Comparison of ENCODE assay signal across 8 cellular contexts in the genomic region with DNA sequence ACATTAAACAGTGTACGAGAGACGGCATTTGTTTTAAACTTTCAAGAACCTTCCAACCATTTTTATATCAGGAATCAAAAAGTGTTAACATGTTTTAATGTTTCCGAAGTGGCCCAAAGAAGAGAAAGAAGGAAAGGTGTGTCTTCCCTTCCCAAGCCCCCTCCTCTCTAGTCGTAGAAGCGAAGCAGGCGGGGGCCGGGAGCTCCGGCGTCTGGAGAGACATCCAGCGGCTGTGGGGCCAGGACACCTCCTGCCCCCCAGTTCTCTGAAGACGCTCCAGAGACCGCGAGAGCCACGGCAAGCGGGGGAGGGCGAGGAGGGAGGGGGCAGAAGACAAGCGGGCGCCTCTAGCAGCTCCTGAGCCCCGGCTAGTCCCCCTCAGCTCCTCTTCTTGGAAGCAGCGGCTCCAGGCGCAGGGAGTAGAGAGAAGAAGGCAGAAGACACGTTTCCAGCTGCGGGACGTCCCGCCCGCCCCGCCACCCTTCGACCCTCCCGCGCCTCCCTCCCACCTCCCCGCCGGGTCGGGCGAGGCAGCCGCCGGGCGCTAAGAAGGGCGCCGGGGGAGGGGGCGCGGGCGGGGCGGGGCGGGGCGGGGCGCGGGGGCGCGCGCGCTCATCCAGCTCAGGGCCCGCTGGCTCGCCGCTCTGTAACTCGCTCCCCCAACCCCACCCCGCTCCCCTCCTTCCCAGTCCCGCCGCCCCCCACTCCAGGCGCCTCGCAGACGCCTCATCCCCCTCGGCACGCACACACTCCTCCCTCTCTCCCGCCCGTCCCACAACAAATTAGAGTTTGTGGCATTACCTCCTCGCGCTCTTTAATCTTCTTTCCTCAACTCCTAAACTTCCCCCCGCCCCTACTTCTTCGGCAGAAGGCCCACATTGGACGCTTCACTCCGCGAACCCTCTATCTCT. TPM values are rescaled to one million over a fixed set of nuclear protein-coding genes. Genes with fewer than 3 reads are reported as not detected.
DNase-seq lines count a peak whose midpoint lies in the region; ATAC-seq, FAIRE-seq and TF ChIP-seq lines count a peak whose summit lies in the region.

A gene (minus strand): TSS at position 871 of the 911 bp plus-strand sequence.

- no peak within 1 kb of the TSS for H3K23ac ChIP-seq in mesendoderm (ENCODE audit: low read length)

- peaks cover 0 to 4% of the 10 kb centered on the region in 2 donors for H3K9me3 Mint-ChIP-seq in effector memory CD8-positive, alpha-beta T cell

- H3K79me1 ChIP-seq in mesendoderm (ENCODE audit: low read length) = no peaks in the 10 kb centered on the region

- H3K4ac ChIP-seq in mesendoderm (ENCODE audit: low read depth, low read length) = peak within 1 kb of the TSS; percentile 81

- H3K4me1 Mint-ChIP-seq in effector memory CD8-positive, alpha-beta T cell (ENCODE audit: low read depth in 2 of 2) = peaks cover 6 to 24% of the 10 kb centered on the region in 2 donors

- H4K8ac ChIP-seq in mesendoderm (ENCODE audit: low read depth, low read length) = peak within 1 kb of the TSS; percentile 28

- H3K36me3 ChIP-seq in mesendoderm (ENCODE audit: control insufficient read depth, insufficient read depth, low read length) = no peaks in the 10 kb centered on the region

- H3K4me3 ChIP-seq in A549 (peak within 1 kb of the TSS; percentile 78), mesendoderm (ENCODE audit: low read length) (peak within 1 kb of the TSS; percentile 74)

- DNase-seq in A549 (ENCODE audit: low read depth in 1 of 2, low spot score in 1 of 2) = peak; percentile 27 to 80
- peak; percentile 84 for DNase-seq in NCI-H69 (lab: John Stamatoyannopoulos, UW)
- DNase-seq in activated CD8-positive, alpha-beta memory T cell treated with anti-CD3 and anti-CD28 coated beads for 4 hours (ENCODE audit: low read depth in 2 of 2) = peak; percentile 38 to 53
- peak; percentile 58 to 74 (median 62) for DNase-seq in effector memory CD8-positive, alpha-beta T cell
- DNase-seq in mesendoderm = peak; percentile 84
- DNase-seq in stimulated activated CD8-positive, alpha-beta memory T cell treated with anti-CD3 and anti-CD28 coated beads, Interleukin-15, amount 100 ng/mL, for 4 hours (ENCODE audit: low read depth in 2 of 2) = peak; percentile 47 to 54

- peak within 1 kb of the TSS; percentile 82 for H3K9ac ChIP-seq in mesendoderm (ENCODE audit: low read length)

- H3K4me1 ChIP-seq in A549 = peaks cover 14% of the 10 kb centered on the region
- no peaks in the 10 kb centered on the region for H3K4me1 ChIP-seq in mesendoderm (ENCODE audit: control insufficient read depth, low read depth, low read length)

- H3K4me3 Mint-ChIP-seq in effector memory CD8-positive, alpha-beta T cell = peak within 1 kb of the TSS; percentile 85 to 93

- WGBS in A549 (ENCODE audit: missing lambda C conversion rate) = under 1% methylated on average over 25 of the region's 72 CpGs
- WGBS in mesendoderm (ENCODE audit: extremely low coverage, insufficient coverage, low lambda C conversion rate) = no CpG with 5 or more reads among the region's 72 CpGs

- H3K56ac ChIP-seq in mesendoderm (ENCODE audit: low read length) = peak within 1 kb of the TSS; percentile 95

- H3K27me3 Mint-ChIP-seq in effector memory CD8-positive, alpha-beta T cell = no peaks in the 10 kb centered on the region

- H3K27ac ChIP-seq in A549 (peak within 1 kb of the TSS; percentile 87 to 97), mesendoderm (ENCODE audit: low read depth, low read length) (peak within 1 kb of the TSS; percentile 83)

- TF ChIP-seq POLR2A in A549 (IDR thresholded peaks at IDR 0.05; ENCODE audit: low read length) = peak; percentile 45; the same call in 1 of the 2 replicates

- POLR2A ChIA-PET in A549 (lab: Yijun Ruan, JAX) = interaction anchor here (0.6 to 2.2 kb wide), 16 partner anchors 12 to 658 kb away, joined by 3 to 13 read pairs (median 4); no protein-coding TSS in a partner anchor

- CTCF ChIA-PET in A549 (lab: Yijun Ruan, JAX) = interaction anchor here (0.6 to 3.5 kb wide), 6 partner anchors 11 to 668 kb away, joined by 3 to 13 read pairs (median 3); no protein-coding TSS in a partner anchor

- H3K79me2 ChIP-seq in mesendoderm (ENCODE audit: control insufficient read depth, insufficient read depth, low read length) = no peaks in the 10 kb centered on the region

- TF ChIP-seq RAD21 in A549 (conservative IDR thresholded peaks at IDR 0.05 in 1 of 2, IDR thresholded peaks at IDR 0.05 in 1 of 2) = no peak

- peak within 1 kb of the TSS; percentile 75 for H2BK120ac ChIP-seq in mesendoderm (ENCODE audit: low read depth, low read length)

- H3K4me2 ChIP-seq in A549 = peak within 1 kb of the TSS; percentile 88
- peak within 1 kb of the TSS; percentile 70 for H3K4me2 ChIP-seq in mesendoderm (ENCODE audit: low read length)

- H2AK5ac ChIP-seq in mesendoderm (ENCODE audit: low read length) = no peak within 1 kb of the TSS

- no peak for TF ChIP-seq CTCF in A549 (IDR thresholded peaks at IDR 0.05)

- no peak for FAIRE-seq in A549 (lab: Jason Lieb, UNC)

- H3K27me3 ChIP-seq in mesendoderm (ENCODE audit: insufficient read depth, low read length, poor library complexity) = no peaks in the 10 kb centered on the region

- H2BK5ac ChIP-seq in mesendoderm (ENCODE audit: low read length) = peak within 1 kb of the TSS; percentile 55

- H3K9me3 ChIP-seq in A549 = no peaks in the 10 kb centered on the region

- no peak for TF ChIP-seq EP300 in A549 (IDR thresholded peaks at IDR 0.05)

- ATAC-seq in A549 (peak; percentile 47 to 67), GM18868 (IDR thresholded peaks at IDR 0.05; ENCODE audit: unreplicated experiment) (peak; percentile 31), HG03135 (IDR thresholded peaks at IDR 0.05; ENCODE audit: unreplicated experiment) (peak; percentile 28)
- peak; percentile 20 for ATAC-seq in effector memory CD8-positive, alpha-beta T cell (replicated peaks)

- H2BK15ac ChIP-seq in mesendoderm (replicated peaks; ENCODE audit: low read depth) = no peak within 1 kb of the TSS

- H4K5ac ChIP-seq in mesendoderm (ENCODE audit: low read length) = no peak within 1 kb of the TSS

- H3K18ac ChIP-seq in mesendoderm (ENCODE audit: low read length) = peak within 1 kb of the TSS; percentile 91

- peak within 1 kb of the TSS; percentile 94 to 97 for H3K27ac Mint-ChIP-seq in effector memory CD8-positive, alpha-beta T cell

- H3K36me3 Mint-ChIP-seq in effector memory CD8-positive, alpha-beta T cell (ENCODE audit: insufficient read depth) = peaks cover 27% of the 10 kb centered on the region

TF ChIP-seq in A549, 52 proteins besides CTCF, POLR2A, EP300 and RAD21:
- TF ChIP-seq JUN (IDR thresholded peaks at IDR 0.05) (peak; percentile 27 to 52; a peak in 1 of 5 replicates), TFCP2L1 (CRISPR knock-in tag; IDR thresholded peaks at IDR 0.05) (0 out of 2 replicates have a peak, but pooled peaks have one; percentile 12), ZNF302 (CRISPR knock-in tag; IDR thresholded peaks at IDR 0.05) (no peak), PHF8 (IDR thresholded peaks at IDR 0.05; ENCODE audit: borderline replicate concordance, low read depth) (peak; percentile 42; the same call in 1 of the 2 replicates), SREBF2 (IDR thresholded peaks at IDR 0.05) (no peak), MAZ (IDR thresholded peaks at IDR 0.05; ENCODE audit: borderline replicate concordance, low read depth, low read length) (peak; percentile 85; the same call in 1 of the 2 replicates), CHD2 (IDR thresholded peaks at IDR 0.05; ENCODE audit: low read length, partially characterized antibody) (peak; percentile 83), RARB (CRISPR knock-in tag; IDR thresholded peaks at IDR 0.05) (peak; percentile 54; the same call in 1 of the 2 replicates), CBX8 (IDR thresholded peaks at IDR 0.05) (no peak)
- TF ChIP-seq, protein P1, sequence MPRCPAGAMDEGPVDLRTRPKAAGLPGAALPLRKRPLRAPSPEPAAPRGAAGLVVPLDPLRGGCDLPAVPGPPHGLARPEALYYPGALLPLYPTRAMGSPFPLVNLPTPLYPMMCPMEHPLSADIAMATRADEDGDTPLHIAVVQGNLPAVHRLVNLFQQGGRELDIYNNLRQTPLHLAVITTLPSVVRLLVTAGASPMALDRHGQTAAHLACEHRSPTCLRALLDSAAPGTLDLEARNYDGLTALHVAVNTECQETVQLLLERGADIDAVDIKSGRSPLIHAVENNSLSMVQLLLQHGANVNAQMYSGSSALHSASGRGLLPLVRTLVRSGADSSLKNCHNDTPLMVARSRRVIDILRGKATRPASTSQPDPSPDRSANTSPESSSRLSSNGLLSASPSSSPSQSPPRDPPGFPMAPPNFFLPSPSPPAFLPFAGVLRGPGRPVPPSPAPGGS (IDR thresholded peaks at IDR 0.05) = peak; percentile 80; the same call in 2 of the 3 replicates
- TF ChIP-seq, protein P2, sequence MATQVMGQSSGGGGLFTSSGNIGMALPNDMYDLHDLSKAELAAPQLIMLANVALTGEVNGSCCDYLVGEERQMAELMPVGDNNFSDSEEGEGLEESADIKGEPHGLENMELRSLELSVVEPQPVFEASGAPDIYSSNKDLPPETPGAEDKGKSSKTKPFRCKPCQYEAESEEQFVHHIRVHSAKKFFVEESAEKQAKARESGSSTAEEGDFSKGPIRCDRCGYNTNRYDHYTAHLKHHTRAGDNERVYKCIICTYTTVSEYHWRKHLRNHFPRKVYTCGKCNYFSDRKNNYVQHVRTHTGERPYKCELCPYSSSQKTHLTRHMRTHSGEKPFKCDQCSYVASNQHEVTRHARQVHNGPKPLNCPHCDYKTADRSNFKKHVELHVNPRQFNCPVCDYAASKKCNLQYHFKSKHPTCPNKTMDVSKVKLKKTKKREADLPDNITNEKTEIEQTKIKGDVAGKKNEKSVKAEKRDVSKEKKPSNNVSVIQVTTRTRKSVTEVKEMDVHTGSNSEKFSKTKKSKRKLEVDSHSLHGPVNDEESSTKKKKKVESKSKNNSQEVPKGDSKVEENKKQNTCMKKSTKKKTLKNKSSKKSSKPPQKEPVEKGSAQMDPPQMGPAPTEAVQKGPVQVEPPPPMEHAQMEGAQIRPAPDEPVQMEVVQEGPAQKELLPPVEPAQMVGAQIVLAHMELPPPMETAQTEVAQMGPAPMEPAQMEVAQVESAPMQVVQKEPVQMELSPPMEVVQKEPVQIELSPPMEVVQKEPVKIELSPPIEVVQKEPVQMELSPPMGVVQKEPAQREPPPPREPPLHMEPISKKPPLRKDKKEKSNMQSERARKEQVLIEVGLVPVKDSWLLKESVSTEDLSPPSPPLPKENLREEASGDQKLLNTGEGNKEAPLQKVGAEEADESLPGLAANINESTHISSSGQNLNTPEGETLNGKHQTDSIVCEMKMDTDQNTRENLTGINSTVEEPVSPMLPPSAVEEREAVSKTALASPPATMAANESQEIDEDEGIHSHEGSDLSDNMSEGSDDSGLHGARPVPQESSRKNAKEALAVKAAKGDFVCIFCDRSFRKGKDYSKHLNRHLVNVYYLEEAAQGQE (IDR thresholded peaks at IDR 0.05) = peak; percentile 75

RNA-seq across cellular contexts. Expression of the gene that starts here (rescaled TPM):
- polyA plus RNA-seq in A549 (2011; rRNA removed) = 4.8 and 5.0 TPM in 2 replicates
- 1.4 and 1.9 TPM in 2 replicates for polyA plus RNA-seq in A549 (2012; cell fraction: cytosol; rRNA removed)
- 4.6 and 5.7 TPM in 2 replicates for polyA plus RNA-seq in A549 (2012; cell fraction: nucleus; rRNA removed)
- 0.47 to 0.85 TPM (median 0.54 TPM) in 3 replicates for polyA plus RNA-seq in A549 (2017; fragmentation: RNase III; extraction: RNeasy Plus Mini Kit Qiagen cat#74134 plus additional on column Dnase treatment)
- 112 and 114 TPM in 2 replicates for polyA minus RNA-seq in A549 (2011; rRNA and poly(A)+ RNA removed)
- 0.13 TPM for polyA plus RNA-seq in mesendoderm (2013, experiment 1 of 2)
- 0.24 TPM for polyA plus RNA-seq in mesendoderm (2013, experiment 2 of 2)

Comparison
In these comparisons a context has a peak if more than half of its experiments do, and no peak if none do; other contexts are left out.
1. Peak in every context shown above with its lines: DNase-seq, ATAC-seq, H3K4me3 ChIP-seq and H3K27ac ChIP-seq.